Comparison of ENCODE assay signal across 19 cellular contexts in genomic region chr10:6224781-6225180, GRCh38. TPM values are rescaled to one million over a fixed set of nuclear protein-coding genes. Genes with fewer than 3 reads are reported as not detected.
DNase-seq lines count a peak whose midpoint lies in the region; ATAC-seq, FAIRE-seq and TF ChIP-seq lines count a peak whose summit lies in the region.
"Had no signal": no experiment of that assay in that cellular context is flagged by ENCODE, and none has a peak within 500 bp of the region (broad histone marks: within the 10 kb centered on the region; RNA-seq: fewer than 3 reads in every experiment).

No MANE protein-coding gene starts in this region.

- H3K36me3 Mint-ChIP-seq in stimulated activated effector memory CD8-positive, alpha-beta T cell treated with anti-CD3 and anti-CD28 coated beads, Interleukin-12 subunit alpha, Interleukin-12 subunit beta, amount 100 ng/mL, for 72 hours, result peaks cover 100% of the 10 kb centered on the region
- H3K36me3 Mint-ChIP-seq in osteocyte (ENCODE audit: unreplicated experiment), result peaks cover 42% of the 10 kb centered on the region

- H3K27ac Mint-ChIP-seq in stimulated activated effector memory CD8-positive, alpha-beta T cell treated with anti-CD3 and anti-CD28 coated beads, Interleukin-12 subunit alpha, Interleukin-12 subunit beta, amount 100 ng/mL, for 72 hours, result peak overlapping the region; percentile 79
- H3K27ac Mint-ChIP-seq in osteocyte (ENCODE audit: unreplicated experiment), result no peak overlapping the region
- H3K27ac Mint-ChIP-seq: CD8-positive, alpha-beta T cell had no signal

- H3K4me1 ChIP-seq in cardiac muscle cell (ENCODE audit: low read depth), result peaks cover 10% of the 10 kb centered on the region
- peaks cover 0 to 3% of the 10 kb centered on the region in 2 donors for H3K4me1 ChIP-seq in kidney (ENCODE audit: control insufficient read depth in 1 of 2, insufficient read depth in 1 of 2, low read depth in 1 of 2, low read length in 2 of 2)

- peaks cover 25% of the 10 kb centered on the region for H3K4me1 Mint-ChIP-seq in stimulated activated effector memory CD8-positive, alpha-beta T cell treated with anti-CD3 and anti-CD28 coated beads, Interleukin-12 subunit alpha, Interleukin-12 subunit beta, amount 100 ng/mL, for 72 hours
- peaks cover 10% of the 10 kb centered on the region for H3K4me1 Mint-ChIP-seq in osteocyte (ENCODE audit: unreplicated experiment)

- DNase-seq in cardiac muscle cell (ENCODE audit: low read depth in 1 of 2, low spot score in 1 of 2) (no peak), cardiac septum (ENCODE audit: low spot score) (no peak), H7 (peak; percentile 32), kidney (peak; percentile 78), DMS53 (lab: John Stamatoyannopoulos, UW) (no peak), osteocyte (ENCODE audit: extremely low spot score, unreplicated experiment) (no peak)
- DNase-seq in stimulated activated effector memory CD8-positive, alpha-beta T cell treated with anti-CD3 and anti-CD28 coated beads, Interleukin-12 subunit alpha, Interleukin-12 subunit beta, amount 100 ng/mL, for 72 hours (ENCODE audit: low spot score in 2 of 2), result no peak
- DNase-seq: CD8-positive, alpha-beta T cell; GOT3; Karpas-422; NCI-H1436 treated with DMSO at 0.1 percent for 48 hours; NCI-H2029; NCI-H2171; NCI-H446 had no signal

- no peak overlapping the region for H3K9ac ChIP-seq in kidney (ENCODE audit: low read length in 2 of 2)
- H3K9ac ChIP-seq: BLaER1 had no signal

- no peak overlapping the region for H3K4me3 Mint-ChIP-seq in stimulated activated effector memory CD8-positive, alpha-beta T cell treated with anti-CD3 and anti-CD28 coated beads, Interleukin-12 subunit alpha, Interleukin-12 subunit beta, amount 100 ng/mL, for 72 hours
- H3K4me3 Mint-ChIP-seq in osteocyte (ENCODE audit: unreplicated experiment), result no peak overlapping the region
- H3K4me3 Mint-ChIP-seq: CD8-positive, alpha-beta T cell; IgD-negative memory B cell had no signal

- no peak for FAIRE-seq in kidney (lab: Jason Lieb, UNC)
- FAIRE-seq: GM12891, GM19239 had no signal

- H3K9me3 Mint-ChIP-seq in stimulated activated effector memory CD8-positive, alpha-beta T cell treated with anti-CD3 and anti-CD28 coated beads, Interleukin-12 subunit alpha, Interleukin-12 subunit beta, amount 100 ng/mL, for 72 hours, result no peaks in the 10 kb centered on the region
- H3K9me3 Mint-ChIP-seq in osteocyte (ENCODE audit: unreplicated experiment), result no peaks in the 10 kb centered on the region
- H3K9me3 Mint-ChIP-seq: CD8-positive, alpha-beta T cell; IgD-negative memory B cell had no signal

- H3K27me3 Mint-ChIP-seq in osteocyte (ENCODE audit: unreplicated experiment), result no peaks in the 10 kb centered on the region
- H3K27me3 Mint-ChIP-seq: IgD-negative memory B cell had no signal

- H3K27me3 ChIP-seq in cardiac muscle cell, result no peaks in the 10 kb centered on the region
- no peaks in the 10 kb centered on the region for H3K27me3 ChIP-seq in H7 (ENCODE audit: control insufficient read depth, insufficient read depth, low read length)
- H3K27me3 ChIP-seq: BLaER1 had no signal

- intact Hi-C loops in cardiac septum (cut with DNase I), result no loop called here
- intact Hi-C loops in kidney (cut with DNase I), result no loop called here

- TF ChIP-seq CTCF in cardiac muscle cell (IDR thresholded peaks at IDR 0.05; ENCODE audit: low read depth, low read length) (no peak), kidney (IDR thresholded peaks at IDR 0.05; ENCODE audit: borderline replicate concordance, extremely low read depth, insufficient read depth) (no peak), osteocyte (IDR thresholded peaks at IDR 0.05) (no peak)

- peaks cover 91% of the 10 kb centered on the region for H3K36me3 ChIP-seq in cardiac muscle cell
- peaks cover 39% of the 10 kb centered on the region for H3K36me3 ChIP-seq in H7 (replicated peaks; ENCODE audit: control insufficient read depth, insufficient read depth, low read length)
- peaks cover 9 to 32% of the 10 kb centered on the region in 2 donors for H3K36me3 ChIP-seq in kidney (ENCODE audit: control insufficient read depth in 1 of 2, insufficient read depth in 2 of 2, low read length in 2 of 2)

- ATAC-seq in stimulated activated effector memory CD8-positive, alpha-beta T cell treated with anti-CD3 and anti-CD28 coated beads, Interleukin-12 subunit alpha, Interleukin-12 subunit beta, amount 100 ng/mL, for 72 hours, result no peak
- ATAC-seq: CD8-positive, alpha-beta T cell; Panc1 had no signal

- H3K27ac ChIP-seq in cardiac muscle cell (peak overlapping the region; percentile 66), kidney (ENCODE audit: low read depth in 2 of 2, low read length in 2 of 2) (no peak overlapping the region)

- H3K9me3 ChIP-seq in cardiac muscle cell (ENCODE audit: low read depth) (no peaks in the 10 kb centered on the region), kidney (ENCODE audit: control insufficient read depth in 1 of 2, low read length in 2 of 2) (no peaks in the 10 kb centered on the region)
- H3K9me3 ChIP-seq: BLaER1 had no signal

- no peak overlapping the region for H3K4me3 ChIP-seq in cardiac muscle cell
- H3K4me3 ChIP-seq in H7 (ENCODE audit: insufficient read depth, low read depth, low read length), result no peak overlapping the region
- H3K4me3 ChIP-seq in kidney (ENCODE audit: low read length in 2 of 2), result no peak overlapping the region
- H3K4me3 ChIP-seq: BLaER1 had no signal

RNA-seq across cellular contexts. Expression of gene PFKFB3, which starts 22.0 kb away (rescaled TPM):
- total RNA-seq in cardiac muscle cell, result 47.6 and 55.8 TPM in 2 replicates
- 37.1 and 47.6 TPM in 2 replicates for polyA plus RNA-seq in cardiac muscle cell
- total RNA-seq in cardiac septum, result 13.8 TPM
- 14.6 and 20.1 TPM in 2 replicates for total RNA-seq in H7 (2014; rRNA removed; shearing (Covaris generic))
- 141 TPM for total RNA-seq in kidney
- polyA plus RNA-seq in kidney (ENCODE audit: insufficient read depth, low read depth, low replicate concordance), result 34.9 TPM
- 34.2 and 37.9 TPM in 2 replicates for total RNA-seq in osteocyte

Comparison
In these comparisons a context has a peak if more than half of its experiments do, and no peak if none do; other contexts are left out.
1. DNase-seq: peak in H7 (single experiment) and kidney (single experiment); none in cardiac muscle cell (0 of 2), cardiac septum (single experiment), stimulated activated effector memory CD8-positive, alpha-beta T cell treated with anti-CD3 and anti-CD28 coated beads, Interleukin-12 subunit alpha, Interleukin-12 subunit beta, amount 100 ng/mL, for 72 hours (0 of 2), DMS53 (single experiment) and osteocyte (single experiment).